Comparison of ENCODE assay signal across 13 cellular contexts in genomic region chr6:36956111-36956820, GRCh38. TPM values are rescaled to one million over a fixed set of nuclear protein-coding genes. Genes with fewer than 3 reads are reported as not detected.
DNase-seq lines count a peak whose midpoint lies in the region; ATAC-seq and TF ChIP-seq lines count a peak whose summit lies in the region.
"Had no signal": no experiment of that assay in that cellular context is flagged by ENCODE, and none has a peak within 500 bp of the region (broad histone marks: within the 10 kb centered on the region; RNA-seq: fewer than 3 reads in every experiment).

No MANE protein-coding gene starts in this region.

- no peaks in the 10 kb centered on the region for H4K20me1 ChIP-seq in osteoblast (ENCODE audit: insufficient read depth, low read length)

- H3K9me3 Mint-ChIP-seq in chondrocyte (ENCODE audit: low read depth): no peaks in the 10 kb centered on the region

- H3K9me3 ChIP-seq in osteoblast (ENCODE audit: low read depth, low read length) (no peaks in the 10 kb centered on the region), tibial artery (no peaks in the 10 kb centered on the region)

- H3K79me2 ChIP-seq in osteoblast (ENCODE audit: insufficient read depth, low read length): no peaks in the 10 kb centered on the region

- peak overlapping the region; percentile 50 for H3K4me3 ChIP-seq in Jurkat, Clone E6-1 (ENCODE audit: low read length)
- H3K4me3 ChIP-seq in osteoblast (ENCODE audit: insufficient read depth, low read length) (no peak overlapping the region), tibial artery (no peak overlapping the region)

- peaks cover 10% of the 10 kb centered on the region for H3K4me1 ChIP-seq in osteoblast (ENCODE audit: insufficient read depth, low read length)
- H3K4me1 ChIP-seq in tibial artery: peaks cover 0 to 2% (median 0%) of the 10 kb centered on the region in 4 donors

- no peak overlapping the region for H3K4me3 Mint-ChIP-seq in chondrocyte (ENCODE audit: unreplicated experiment)

- H3K27me3 ChIP-seq in osteoblast (ENCODE audit: insufficient read depth, low read length) (no peaks in the 10 kb centered on the region), tibial artery (no peaks in the 10 kb centered on the region)

- H3K36me3 Mint-ChIP-seq in chondrocyte (ENCODE audit: low read depth): no peaks in the 10 kb centered on the region

- intact Hi-C loops in tibial artery (cut with DNase I; ENCODE audit: low total_unique reads): no loop called here

- no peak overlapping the region for H3K4me2 ChIP-seq in osteoblast (ENCODE audit: insufficient read depth, low read length)

- H3K36me3 ChIP-seq in osteoblast (ENCODE audit: insufficient read depth, low read length) (no peaks in the 10 kb centered on the region), tibial artery (no peaks in the 10 kb centered on the region)

- no peaks in the 10 kb centered on the region for H3K27me3 Mint-ChIP-seq in chondrocyte (ENCODE audit: low read depth)

- peak; percentile 27 for DNase-seq in DMS 273 (lab: John Stamatoyannopoulos, UW; ENCODE audit: unreplicated experiment)
- no peak for DNase-seq in DMS 273 treated with DMSO at 0.1 percent for 48 hours (lab: John Stamatoyannopoulos, UW)
- DNase-seq in Jurkat, Clone E6-1 (ENCODE audit: low read depth, low spot score): peak; percentile 47
- DNase-seq in chondrocyte (ENCODE audit: low spot score): peak; percentile 59
- peak; percentile 82 for DNase-seq in osteoblast (ENCODE audit: insufficient read length, low spot score, missing footprints)
- no peak for DNase-seq in NCI-H2171 (lab: John Stamatoyannopoulos, UW)
- DNase-seq in tibial artery: no peak
- DNase-seq: activated gamma-delta T cell treated with Interleukin-2 at 50 U/mL for 16 hours, NCI-H524 treated with DMSO at 0.1 percent for 48 hours, T-helper 9 cell had no signal

- no peak for TF ChIP-seq CTCF in chondrocyte (IDR thresholded peaks at IDR 0.05)
- TF ChIP-seq CTCF in osteoblast (IDR thresholded peaks at IDR 0.05; ENCODE audit: extremely low read depth, low read depth, low read length): no peak
- TF ChIP-seq CTCF in tibial artery (IDR thresholded peaks at IDR 0.05): no peak

- no peak overlapping the region for H3K27ac Mint-ChIP-seq in chondrocyte (ENCODE audit: unreplicated experiment)

- H2AFZ ChIP-seq in osteoblast (ENCODE audit: low read length): no peak overlapping the region

- H3K4me1 Mint-ChIP-seq in chondrocyte (ENCODE audit: low read depth): peaks cover 14% of the 10 kb centered on the region

- ATAC-seq in HG03520 (IDR thresholded peaks at IDR 0.05; ENCODE audit: unreplicated experiment): no peak

- no peak overlapping the region for H3K27ac ChIP-seq in osteoblast (ENCODE audit: low read depth, low read length)
- H3K27ac ChIP-seq in tibial artery: no peak overlapping the region
- H3K27ac ChIP-seq: 22Rv1 had no signal

RNA-seq across cellular contexts. Expression of gene PI16, which starts 1.7 kb away (rescaled TPM):
- polyA plus RNA-seq in Jurkat, Clone E6-1 (2012; ENCODE audit: insufficient read depth, insufficient read length): 20.2 TPM
- total RNA-seq in chondrocyte: 0.15 TPM in 1 of 3 replicates, not detected in the others
- 1.8 TPM in 2 replicates for total RNA-seq in osteoblast

RNA-seq across cellular contexts. Expression of gene MTCH1, which starts 29.7 kb away (rescaled TPM):
- 112 TPM for polyA plus RNA-seq in Jurkat, Clone E6-1 (2012; ENCODE audit: insufficient read depth, insufficient read length)
- total RNA-seq in chondrocyte (188 to 208 TPM (median 190 TPM) in 3 replicates), osteoblast (183 and 185 TPM in 2 replicates)

RNA-seq across cellular contexts. Expression of gene FGD2, which starts 49.2 kb away (rescaled TPM):
- not detected for polyA plus RNA-seq in Jurkat, Clone E6-1 (2012; ENCODE audit: insufficient read depth, insufficient read length)
- total RNA-seq in chondrocyte (not detected in 3 replicates), osteoblast (under 0.01 TPM in 2 replicates)
- total RNA-seq: dermis microvascular lymphatic vessel endothelial cell had no signal

Comparison
In these comparisons a context has a peak if more than half of its experiments do, and no peak if none do; other contexts are left out.
1. DNase-seq: peak in DMS 273 (single experiment), Jurkat, Clone E6-1 (single experiment), chondrocyte (single experiment) and osteoblast (single experiment); none in DMS 273 treated with DMSO at 0.1 percent for 48 hours (single experiment), NCI-H2171 (single experiment) and tibial artery (0 of 2).